In the genomic region with DNA sequence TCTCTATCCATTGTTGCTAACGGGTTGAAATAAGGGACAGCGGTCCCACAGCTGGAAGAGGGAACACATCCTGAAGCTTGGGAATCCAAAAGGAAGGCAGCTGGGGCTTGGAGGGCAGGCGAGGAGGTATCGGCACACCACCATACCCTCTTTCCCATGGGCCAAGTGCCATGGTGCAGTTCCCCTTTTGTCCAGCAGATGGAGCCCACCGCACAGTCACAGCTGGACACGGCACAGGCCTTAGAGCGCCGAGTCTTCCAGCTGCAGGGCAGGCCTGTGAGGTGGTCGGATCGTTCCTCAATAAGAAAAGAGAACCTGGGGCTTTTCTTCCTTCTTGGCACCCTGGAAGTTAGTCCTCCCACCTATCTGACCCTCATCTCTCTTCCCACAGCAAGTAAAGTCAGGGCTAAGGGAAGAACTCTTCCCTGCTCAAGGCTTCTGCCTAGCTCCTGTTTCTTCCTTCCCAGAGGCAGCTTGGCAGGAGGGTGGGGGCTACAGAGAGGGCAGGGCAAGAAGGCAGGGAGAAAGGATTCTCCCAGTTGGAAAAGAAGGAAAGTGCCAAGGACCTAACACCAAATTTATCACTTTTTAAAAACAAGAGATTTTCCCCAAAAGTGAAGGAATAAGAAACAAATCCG, we compare ENCODE assay signal across 8 cellular contexts. TPM values are rescaled to one million over a fixed set of nuclear protein-coding genes. Genes with fewer than 3 reads are reported as not detected.
DNase-seq lines count a peak whose midpoint lies in the region; ATAC-seq and TF ChIP-seq lines count a peak whose summit lies in the region.

No MANE protein-coding gene starts in this region.

- H3K9me3 Mint-ChIP-seq in activated CD8-positive, alpha-beta T cell treated with anti-CD3 and anti-CD28 coated beads for 36 hours = no peaks in the 10 kb centered on the region
- no peaks in the 10 kb centered on the region for H3K9me3 Mint-ChIP-seq in endodermal cell

- no peaks in the 10 kb centered on the region for H3K9me3 ChIP-seq in BLaER1
- H3K9me3 ChIP-seq in endodermal cell (ENCODE audit: control insufficient read depth, low read length) = no peaks in the 10 kb centered on the region
- no peaks in the 10 kb centered on the region for H3K9me3 ChIP-seq in mucosa of descending colon

- TF ChIP-seq CTCF in activated CD8-positive, alpha-beta T cell treated with anti-CD3 and anti-CD28 coated beads for 36 hours (IDR thresholded peaks at IDR 0.05) = peak; percentile 98
- peak; percentile 98 for TF ChIP-seq CTCF in endodermal cell (conservative IDR thresholded peaks at IDR 0.05)
- TF ChIP-seq CTCF in mucosa of descending colon (IDR thresholded peaks at IDR 0.05) = peak; percentile 98

- H3K36me3 Mint-ChIP-seq in activated CD8-positive, alpha-beta T cell treated with anti-CD3 and anti-CD28 coated beads for 36 hours (ENCODE audit: low read depth) = no peaks in the 10 kb centered on the region
- no peaks in the 10 kb centered on the region for H3K36me3 Mint-ChIP-seq in endodermal cell (ENCODE audit: low read depth)

- H3K27ac ChIP-seq in BLaER1 = no peak overlapping the region
- no peak overlapping the region for H3K27ac ChIP-seq in endodermal cell (ENCODE audit: low read depth, low read length)

- peaks cover 5% of the 10 kb centered on the region for H3K27me3 Mint-ChIP-seq in activated CD8-positive, alpha-beta T cell treated with anti-CD3 and anti-CD28 coated beads for 36 hours
- H3K27me3 Mint-ChIP-seq in endodermal cell (ENCODE audit: insufficient read depth) = peaks cover 54% of the 10 kb centered on the region

- peak overlapping the region; percentile 22; the same call in 1 of the 2 replicates for H3K4me2 ChIP-seq in BLaER1

- H3K9ac ChIP-seq in BLaER1 (no peak overlapping the region), endodermal cell (ENCODE audit: extremely low read depth, low read length, poor library complexity, severe bottlenecking) (no peak overlapping the region)

- POLR2A ChIA-PET in activated CD8-positive, alpha-beta T cell treated with anti-CD3 and anti-CD28 coated beads for 36 hours (lab: Charles Lee) = no interaction called here

- intact Hi-C loops in activated CD8-positive, alpha-beta T cell treated with anti-CD3 and anti-CD28 coated beads for 36 hours (cut with micrococcal nuclease) = no loop called here
- intact Hi-C loops in mucosa of descending colon (cut with DNase I, micrococcal nuclease) = no loop called here

- no peaks in the 10 kb centered on the region for H4K20me1 ChIP-seq in BLaER1

- H3K36me3 ChIP-seq in BLaER1 (peaks cover 31% of the 10 kb centered on the region), endodermal cell (ENCODE audit: control insufficient read depth, insufficient read depth, low read length) (no peaks in the 10 kb centered on the region), mucosa of descending colon (ENCODE audit: low read depth) (no peaks in the 10 kb centered on the region)

- H3K27ac Mint-ChIP-seq in activated CD8-positive, alpha-beta T cell treated with anti-CD3 and anti-CD28 coated beads for 36 hours = no peak overlapping the region
- no peak overlapping the region for H3K27ac Mint-ChIP-seq in endodermal cell

- peak; percentile 91 for ATAC-seq in GM18870 (IDR thresholded peaks at IDR 0.05; ENCODE audit: unreplicated experiment)
- ATAC-seq in HG03066 (IDR thresholded peaks at IDR 0.05; ENCODE audit: low read depth, unreplicated experiment) = peak; percentile 97
- ATAC-seq in activated CD8-positive, alpha-beta T cell treated with anti-CD3 and anti-CD28 coated beads for 36 hours = peak; percentile 99
- peak; percentile 96 for ATAC-seq in mucosa of descending colon

- 0 to 24% methylated on average over 7 to 11 of the region's 11 CpGs for WGBS in endodermal cell (ENCODE audit: insufficient coverage in 1 of 2, insufficient read length in 1 of 2), 2 experiments

- no peak overlapping the region for H3K4me3 ChIP-seq in BLaER1
- H3K4me3 ChIP-seq in endodermal cell (ENCODE audit: low read length) = no peak overlapping the region
- no peak overlapping the region for H3K4me3 ChIP-seq in mucosa of descending colon

- no peaks in the 10 kb centered on the region for H3K27me3 ChIP-seq in BLaER1
- peaks cover 5% of the 10 kb centered on the region for H3K27me3 ChIP-seq in endodermal cell (ENCODE audit: control insufficient read depth, insufficient read depth, low read length, poor library complexity, severe bottlenecking)

- peaks cover 5% of the 10 kb centered on the region for H3K4me1 Mint-ChIP-seq in activated CD8-positive, alpha-beta T cell treated with anti-CD3 and anti-CD28 coated beads for 36 hours (ENCODE audit: low read depth)
- H3K4me1 Mint-ChIP-seq in endodermal cell = peaks cover 12% of the 10 kb centered on the region

- H3K4me1 ChIP-seq in BLaER1 = peaks cover 10% of the 10 kb centered on the region
- H3K4me1 ChIP-seq in endodermal cell (ENCODE audit: control insufficient read depth, insufficient read depth, low read length) = no peaks in the 10 kb centered on the region
- H3K4me1 ChIP-seq in mucosa of descending colon (ENCODE audit: low read depth) = no peaks in the 10 kb centered on the region

- no peak overlapping the region for H3K4me3 Mint-ChIP-seq in activated CD8-positive, alpha-beta T cell treated with anti-CD3 and anti-CD28 coated beads for 36 hours
- H3K4me3 Mint-ChIP-seq in endodermal cell = no peak overlapping the region

- CTCF ChIA-PET in activated CD8-positive, alpha-beta T cell treated with anti-CD3 and anti-CD28 coated beads for 36 hours (lab: Charles Lee) = interaction anchor here (0.6 to 13.0 kb wide), 43 partner anchors 9 to 492 kb away, joined by 3 to 120 read pairs (median 5); a partner anchor contains a TSS

- DNase-seq in NCI-H526 treated with DMSO at 0.1 percent for 48 hours (lab: John Stamatoyannopoulos, UW) = peak; percentile 20
- peak; percentile 91 for DNase-seq in activated CD8-positive, alpha-beta T cell treated with anti-CD3 and anti-CD28 coated beads for 36 hours
- DNase-seq in endodermal cell = peak; percentile 100
- DNase-seq in mucosa of descending colon = peak; percentile 69 to 91 (median 90)
- peak; percentile 42 to 78 for DNase-seq in stimulated activated CD8-positive, alpha-beta memory T cell treated with anti-CD3 and anti-CD28 coated beads, Interleukin-4, amount 100 ng/mL, for 4 hours (ENCODE audit: low read depth in 2 of 2, low spot score in 1 of 2)

RNA-seq across cellular contexts. Expression of a gene that starts 8.6 kb away (rescaled TPM):
- total RNA-seq in activated CD8-positive, alpha-beta T cell treated with anti-CD3 and anti-CD28 coated beads for 36 hours = not detected
- 10 to 100 TPM; 12.5 to 16.1 TPM for total RNA-seq in endodermal cell
- 42.6 TPM for polyA plus RNA-seq in endodermal cell (2013, experiment 1 of 2)
- 40.8 TPM for polyA plus RNA-seq in endodermal cell (2013, experiment 2 of 2)
- 10 to 100 TPM in 1 of 3 donors, under 1 TPM in 2; 0.52 to 30.0 (median 0.75) TPM for total RNA-seq in mucosa of descending colon

RNA-seq across cellular contexts. Expression of a gene that starts 30.4 kb away (rescaled TPM):
- 1 to 10 TPM; 5.2 to 5.6 TPM for total RNA-seq in activated CD8-positive, alpha-beta T cell treated with anti-CD3 and anti-CD28 coated beads for 36 hours
- total RNA-seq in endodermal cell = 1 to 10 TPM; 1.1 to 1.6 TPM
- 11.4 TPM for polyA plus RNA-seq in endodermal cell (2013, experiment 1 of 2)
- polyA plus RNA-seq in endodermal cell (2013, experiment 2 of 2) = 10.6 TPM
- 1 to 10 TPM in 2 of 3 donors, under 1 TPM in 1; 0.35 to 4.0 (median 2.2) TPM for total RNA-seq in mucosa of descending colon

RNA-seq across cellular contexts. Expression of a gene that starts 54.9 kb away (rescaled TPM):
- not detected for total RNA-seq in activated CD8-positive, alpha-beta T cell treated with anti-CD3 and anti-CD28 coated beads for 36 hours
- total RNA-seq in endodermal cell (not detected), mucosa of descending colon (not detected)
- not detected for polyA plus RNA-seq in endodermal cell (2013, experiment 1 of 2)
- polyA plus RNA-seq in endodermal cell (2013, experiment 2 of 2) = not detected

Comparison
In these comparisons a context has a peak if more than half of its experiments do, and no peak if none do; other contexts are left out.
1. DNase-seq: peak in every context shown above with its lines; median percentile 100 in endodermal cell; 91 in activated CD8-positive, alpha-beta T cell treated with anti-CD3 and anti-CD28 coated beads for 36 hours; 90 in mucosa of descending colon; 60 in stimulated activated CD8-positive, alpha-beta memory T cell treated with anti-CD3 and anti-CD28 coated beads, Interleukin-4, amount 100 ng/mL, for 4 hours; 20 in NCI-H526 treated with DMSO at 0.1 percent for 48 hours.